In the genomic region with DNA sequence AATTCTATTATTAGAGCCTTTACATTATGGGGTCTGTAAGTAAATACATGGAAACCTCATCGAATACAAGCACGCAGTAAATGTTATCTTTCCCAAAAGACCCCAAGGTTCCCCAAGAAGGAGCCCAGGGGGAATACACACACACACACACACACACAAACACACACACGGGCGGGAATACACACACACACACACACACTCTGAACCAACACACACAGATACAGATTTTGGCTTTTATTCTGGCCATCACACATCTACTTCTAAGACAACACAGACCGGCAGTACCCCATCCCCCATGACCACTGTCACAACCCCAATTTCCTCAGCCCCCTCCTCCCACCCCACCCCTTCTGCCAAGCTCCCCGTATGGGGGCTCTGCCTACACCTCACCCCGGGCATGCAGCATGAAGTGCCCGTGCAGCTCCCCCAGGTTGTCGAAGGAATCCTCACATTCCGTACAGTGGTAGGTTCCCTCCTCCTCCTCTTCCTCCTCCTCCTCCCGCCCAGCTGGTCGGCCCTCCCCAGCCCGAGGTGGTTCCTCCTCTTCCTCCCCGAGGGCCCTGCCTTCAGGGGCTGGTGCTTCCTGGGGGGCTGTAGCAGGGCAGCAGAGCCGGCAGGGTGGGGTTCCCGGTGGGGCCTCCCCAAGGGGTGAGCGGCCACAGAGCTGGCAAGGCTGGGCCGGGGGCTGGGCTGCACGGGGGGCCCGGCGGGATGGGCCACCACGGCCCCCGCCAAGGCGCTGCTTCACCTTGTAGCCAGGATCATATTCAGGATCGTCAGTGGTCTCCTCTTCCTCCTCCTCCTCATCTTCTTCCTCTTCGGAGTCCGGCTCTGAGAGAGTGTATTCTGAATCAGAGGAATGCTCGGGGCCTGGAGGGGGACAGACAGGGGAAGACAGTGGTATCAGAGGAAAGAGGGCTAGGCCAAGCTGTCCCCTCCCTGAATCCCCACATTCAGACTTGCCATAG, we compare ENCODE assay signal across 11 cellular contexts. TPM values are rescaled to one million over a fixed set of nuclear protein-coding genes. Genes with fewer than 3 reads are reported as not detected.
A peak's percentile ranks its signal among the peaks of the same experiment; 100 is the strongest.
DNase-seq lines count a peak whose midpoint lies in the region; ATAC-seq, FAIRE-seq and TF ChIP-seq lines count a peak whose summit lies in the region.
"Had no signal": no experiment of that assay in that cellular context is flagged by ENCODE, and none has a peak within 500 bp of the region (broad histone marks: within the 10 kb centered on the region; RNA-seq: fewer than 3 reads in every experiment).

No MANE protein-coding gene starts in this region.

- H3K4me2 ChIP-seq in HCT116 (ENCODE audit: low read length) (no peak overlapping the region), K562 (ENCODE audit: insufficient read depth, low read length) (no peak overlapping the region)

- H3K9me2 ChIP-seq in HCT116 (ENCODE audit: insufficient read depth): no peaks in the 10 kb centered on the region

- TF ChIP-seq RAD21 in HCT116 (IDR thresholded peaks at IDR 0.05; ENCODE audit: low read depth): no peak
- TF ChIP-seq RAD21 in K562 (CRISPR knock-in tag; conservative IDR thresholded peaks at IDR 0.05 in 1 of 2, IDR thresholded peaks at IDR 0.05 in 1 of 2): no peak

- H3K79me2 ChIP-seq in HCT116 (ENCODE audit: insufficient read depth, low read length) (no peaks in the 10 kb centered on the region), K562 (ENCODE audit: control insufficient read depth, insufficient read depth, low read length) (peaks cover 8% of the 10 kb centered on the region; the same call in 2 of the 3 replicates)

- CTCF ChIA-PET in HCT116 (lab: Charles Lee): no interaction called here
- CTCF ChIA-PET in K562 (lab: Yijun Ruan, JAX; ENCODE audit: low intra/inter-chr PET ratio): no interaction called here

- intact Hi-C loops in HCT116 (cut with micrococcal nuclease): no loop called here
- intact Hi-C loops in K562 (cut with micrococcal nuclease): no loop called here
- intact Hi-C loops in prostate gland (cut with DNase I): no loop called here

- no peak overlapping the region for H3K27ac ChIP-seq in HCT116 (ENCODE audit: low read depth, low read length)
- H3K27ac ChIP-seq in K562 (ENCODE audit: extremely low read depth, low read depth, low read length): no peak overlapping the region
- peak overlapping the region; percentile 65 to 70 for H3K27ac ChIP-seq in prostate gland

- H3K4me1 ChIP-seq in HCT116 (ENCODE audit: control insufficient read depth in 1 of 2, insufficient read depth in 2 of 2, low read length in 2 of 2) (no peaks in the 10 kb centered on the region), K562 (replicated peaks in 1 of 2; ENCODE audit: control insufficient read depth in 2 of 2, insufficient read depth in 2 of 2, low read length in 2 of 2) (peaks cover 20 to 26% of the 10 kb centered on the region in 2 experiments), prostate gland (replicated peaks) (peaks cover 7% of the 10 kb centered on the region)

- H3K4me3 ChIP-seq in HCT116 (replicated peaks in 1 of 2; ENCODE audit: low read depth in 1 of 2, low read length in 2 of 2): no peak overlapping the region
- H3K4me3 ChIP-seq in K562: no peak overlapping the region
- H3K4me3 ChIP-seq in prostate gland: peak overlapping the region in 1 of 2 donors; percentile 1

- peaks cover 3 to 7% of the 10 kb centered on the region in 2 experiments; a peak in 2 of 4 replicates for H3K36me3 ChIP-seq in HCT116 (ENCODE audit: control insufficient read depth in 1 of 2, insufficient read depth in 2 of 2, low read length in 2 of 2)
- H3K36me3 ChIP-seq in K562 (ENCODE audit: control insufficient read depth, insufficient read depth, low read length): peaks cover 41% of the 10 kb centered on the region; the same call in 2 of the 3 replicates
- no peaks in the 10 kb centered on the region for H3K36me3 ChIP-seq in prostate gland

- H3K27me3 ChIP-seq in HCT116 (ENCODE audit: insufficient read depth, low read length) (no peaks in the 10 kb centered on the region), K562 (ENCODE audit: control insufficient read depth in 2 of 2, insufficient read depth in 2 of 2, low read length in 2 of 2) (no peaks in the 10 kb centered on the region), prostate gland (replicated peaks; ENCODE audit: insufficient read depth) (no peaks in the 10 kb centered on the region)

- TF ChIP-seq CTCF in HCT116 (IDR thresholded peaks at IDR 0.05 in 2 of 3, conservative IDR thresholded peaks at IDR 0.05 in 1 of 3; ENCODE audit: borderline replicate concordance in 1 of 3, insufficient read depth in 1 of 3, low read depth in 2 of 3, low read length in 2 of 3) (no peak), K562 (IDR thresholded peaks at IDR 0.05 in 2 of 3, conservative IDR thresholded peaks at IDR 0.05 in 1 of 3; ENCODE audit: insufficient read depth in 2 of 3, low read depth in 1 of 3, low read length in 3 of 3) (no peak), prostate gland (IDR thresholded peaks at IDR 0.05) (no peak)

- no peak overlapping the region for H2AFZ ChIP-seq in HCT116 (ENCODE audit: low read depth, low read length, poor library complexity, severe bottlenecking)
- H2AFZ ChIP-seq in K562 (ENCODE audit: low read depth, low read length): no peak overlapping the region

- ATAC-seq in HCT116: peak; percentile 9; the same call in 1 of the 2 replicates
- no peak for ATAC-seq in K562

- POLR2A ChIA-PET in HCT116 (lab: Charles Lee) (no interaction called here), K562 (lab: Yijun Ruan, JAX) (interaction anchor here (4.2 to 8.7 kb wide), 2 partner anchors 8 to 10 kb away, joined by 35 to 60 read pairs; partner anchors contain the start of genes IRGQ and ZNF576)

- in situ Hi-C loops in K562 (cut with MboI): no loop called here

- H3K9me1 ChIP-seq in K562 (ENCODE audit: control insufficient read depth, insufficient read depth, low read length): peaks cover 6% of the 10 kb centered on the region

- TF ChIP-seq POLR2A in HCT116 (IDR thresholded peaks at IDR 0.05; ENCODE audit: borderline replicate concordance, extremely low read depth, insufficient read depth, insufficient read length): no peak
- no peak for TF ChIP-seq POLR2A in K562 (conservative IDR thresholded peaks at IDR 0.05)
- no peak for TF ChIP-seq POLR2A in prostate gland (IDR thresholded peaks at IDR 0.05)

- RAD21 ChIA-PET in HCT116 (lab: Charles Lee; ENCODE audit: low non-redundant PET in 1 of 2, low total read pairs in 2 of 2, uncharacterized antibody in 2 of 2, unreplicated experiment in 2 of 2): no interaction called here

- H3K9me3 ChIP-seq in HCT116 (ENCODE audit: control insufficient read depth in 1 of 2, insufficient read depth in 1 of 2, low read depth in 1 of 2, low read length in 2 of 2) (no peaks in the 10 kb centered on the region), K562 (replicated peaks; ENCODE audit: control insufficient read depth, insufficient read depth, low read depth, low read length) (no peaks in the 10 kb centered on the region), prostate gland (no peaks in the 10 kb centered on the region)

- no peaks in the 10 kb centered on the region for H4K20me1 ChIP-seq in HCT116 (ENCODE audit: insufficient read depth)
- H4K20me1 ChIP-seq in K562 (replicated peaks; ENCODE audit: control insufficient read depth, insufficient read depth, low read length): no peaks in the 10 kb centered on the region

- TSS peak; percentile 53 for BruUV-seq in HCT116 (replicated peaks; lab: Mats Ljungman, UMichigan)
- TSS peak; percentile 62 for BruUV-seq in K562 (replicated peaks; lab: Mats Ljungman, UMichigan)

- DNase-seq in HCT116 (ENCODE audit: low read depth, low spot score): no peak
- DNase-seq in K562 (ENCODE audit: extremely low read depth in 1 of 4, low spot score in 3 of 4): no peak
- DNase-seq in prostate gland (ENCODE audit: low spot score): no peak
- no peak for DNase-seq in stimulated activated naive CD4-positive, alpha-beta T cell treated with Interleukin-2 at 50 U/mL for 16 hours (lab: John Stamatoyannopoulos, UW)
- no peak for DNase-seq in hepatic stellate cell (ENCODE audit: low spot score)
- no peak for DNase-seq in GM19238 (ENCODE audit: insufficient read length, low spot score)
- DNase-seq: activated CD4-positive, CD25-positive, alpha-beta regulatory T cell treated with anti-CD3 and anti-CD28 coated beads, Interleukin-2, amount 50 U/mL, for 72 hours; Karpas-422; mesendoderm; NCI-H2029 treated with DMSO at 0.1 percent for 48 hours; NK-92 treated with Interleukin-12 subunit alpha and Interleukin-12 subunit beta, amount 100 ng/mL, for 24 hours had no signal

- no peak for TF ChIP-seq EP300 in K562 (IDR thresholded peaks at IDR 0.05; ENCODE audit: low read length)

- H3K9ac ChIP-seq in HCT116 (ENCODE audit: low read length) (no peak overlapping the region), K562 (ENCODE audit: insufficient read depth in 1 of 2, low read depth in 2 of 2, low read length in 2 of 2) (0 out of 4 replicates have a peak overlapping the region, but pooled peaks of 1 of the 2 experiments have one; percentile 36)

- FAIRE-seq in K562 (lab: Jason Lieb, UNC): no peak

- WGBS in K562 (ENCODE audit: insufficient coverage, low coverage, missing lambda C conversion rate): 87% methylated on average over 10 of the region's 28 CpGs
- 40% methylated on average over 26 of the region's 28 CpGs for WGBS in prostate gland

RNA-seq across cellular contexts. Expression of gene SRRM5, which starts 4.4 kb away (rescaled TPM):
- total RNA-seq in HCT116 (2021; ENCODE audit: unreplicated experiment) (not detected), K562 (2014; rRNA removed) (0.08 and 0.09 TPM in 2 replicates), K562 (2014; rRNA removed; fragmentation: Illumina TruSeq; extraction: Trizol) (0.13 and 0.25 TPM in 2 replicates), K562 (2015; rRNA removed; fragmentation: Illumina TruSeq; extraction: Trizol) (0.08 and 0.18 TPM in 2 replicates), K562 (2021) (0.11 and 0.18 TPM in 2 replicates), prostate gland (under 1 TPM; 0.28 to 0.59 TPM)
- polyA plus RNA-seq in HCT116 (2012): 0.16 and 0.20 TPM in 2 replicates
- 1.0 and 1.2 TPM in 2 replicates for total RNA-seq in K562 (2011; cell fraction: chromatin; rRNA removed; ENCODE audit: low replicate concordance)
- total RNA-seq in K562 (2011; cell fraction: nucleolus; rRNA removed): 0.33 TPM in 1 of 2 replicates, not detected in the other
- total RNA-seq in K562 (2011; cell fraction: nucleoplasm; rRNA removed): 0.23 and 0.29 TPM in 2 replicates
- polyA plus RNA-seq in K562 (2011; rRNA removed) (0.10 and 0.18 TPM in 2 replicates), K562 (2014; fragmentation: Illumina TruSeq; extraction: Trizol) (0.43 and 0.45 TPM in 2 replicates), K562 (2014; fragmentation: Nextera tagmentation; extraction: Ambion mirVana) (not detected), K562 (2014; rRNA removed) (0.25 and 0.36 TPM in 2 replicates)
- polyA plus RNA-seq in K562 (2011; cell fraction: cytosol; rRNA removed): 0.01 and 0.03 TPM in 2 replicates
- 0.29 and 0.67 TPM in 2 replicates for polyA plus RNA-seq in K562 (2011; cell fraction: nucleus; rRNA removed)
- 0.26 and 0.37 TPM in 2 replicates for polyA plus RNA-seq in K562 (2012)
- polyA minus RNA-seq in K562 (2011; rRNA and poly(A)+ RNA removed): 0.12 TPM in 1 of 2 replicates, not detected in the other
- polyA minus RNA-seq in K562 (2011; cell fraction: cytosol; rRNA and poly(A)+ RNA removed): not detected in 2 replicates
- polyA minus RNA-seq in K562 (2011; cell fraction: nucleus; rRNA and poly(A)+ RNA removed): 0.22 TPM in 1 of 2 replicates, not detected in the other

RNA-seq across cellular contexts. Expression of gene ZNF576, which starts 11.1 kb away (rescaled TPM):
- total RNA-seq in HCT116 (2021; ENCODE audit: unreplicated experiment) (11.2 TPM), K562 (2014; rRNA removed) (7.1 and 16.2 TPM in 2 replicates), K562 (2014; rRNA removed; fragmentation: Illumina TruSeq; extraction: Trizol) (5.6 and 6.8 TPM in 2 replicates), K562 (2015; rRNA removed; fragmentation: Illumina TruSeq; extraction: Trizol) (8.8 and 9.9 TPM in 2 replicates), K562 (2021) (14.2 and 18.2 TPM in 2 replicates), prostate gland (10 to 100 TPM; 25.1 to 30.6 TPM)
- 11.4 and 11.9 TPM in 2 replicates for polyA plus RNA-seq in HCT116 (2012)
- 16.8 and 39.5 TPM in 2 replicates for total RNA-seq in K562 (2011; cell fraction: chromatin; rRNA removed; ENCODE audit: low replicate concordance)
- total RNA-seq in K562 (2011; cell fraction: nucleolus; rRNA removed): 33.8 and 38.9 TPM in 2 replicates
- 35.0 and 41.2 TPM in 2 replicates for total RNA-seq in K562 (2011; cell fraction: nucleoplasm; rRNA removed)
- polyA plus RNA-seq in K562 (2011; rRNA removed) (7.3 and 9.7 TPM in 2 replicates), K562 (2014; fragmentation: Illumina TruSeq; extraction: Trizol) (12.5 and 12.7 TPM in 2 replicates), K562 (2014; fragmentation: Nextera tagmentation; extraction: Ambion mirVana) (10 to 100 TPM; 12.2 to 18.2 TPM), K562 (2014; rRNA removed) (12.8 and 17.4 TPM in 2 replicates)
- 14.2 and 34.8 TPM in 2 replicates for polyA plus RNA-seq in K562 (2011; cell fraction: cytosol; rRNA removed)
- polyA plus RNA-seq in K562 (2011; cell fraction: nucleus; rRNA removed): 10.6 and 13.3 TPM in 2 replicates
- 12.8 and 12.9 TPM in 2 replicates for polyA plus RNA-seq in K562 (2012)
- 6.4 and 8.1 TPM in 2 replicates for polyA minus RNA-seq in K562 (2011; rRNA and poly(A)+ RNA removed)
- 5.5 and 6.7 TPM in 2 replicates for polyA minus RNA-seq in K562 (2011; cell fraction: cytosol; rRNA and poly(A)+ RNA removed)
- polyA minus RNA-seq in K562 (2011; cell fraction: nucleus; rRNA and poly(A)+ RNA removed): 12.8 and 16.1 TPM in 2 replicates

RNA-seq across cellular contexts. Expression of gene IRGQ, which starts 11.6 kb away (rescaled TPM):
- total RNA-seq in HCT116 (2021; ENCODE audit: unreplicated experiment) (14.6 TPM), K562 (2014; rRNA removed) (5.3 and 7.3 TPM in 2 replicates), K562 (2014; rRNA removed; fragmentation: Illumina TruSeq; extraction: Trizol) (8.8 and 9.6 TPM in 2 replicates), K562 (2015; rRNA removed; fragmentation: Illumina TruSeq; extraction: Trizol) (7.8 and 7.9 TPM in 2 replicates), K562 (2021) (16.8 and 19.2 TPM in 2 replicates), prostate gland (10 to 100 TPM; 28.3 to 30.4 TPM)
- polyA plus RNA-seq in HCT116 (2012): 3.4 and 3.9 TPM in 2 replicates
- 18.5 and 25.1 TPM in 2 replicates for total RNA-seq in K562 (2011; cell fraction: chromatin; rRNA removed; ENCODE audit: low replicate concordance)
- total RNA-seq in K562 (2011; cell fraction: nucleolus; rRNA removed): 14.3 and 16.3 TPM in 2 replicates
- 23.6 and 35.4 TPM in 2 replicates for total RNA-seq in K562 (2011; cell fraction: nucleoplasm; rRNA removed)
- polyA plus RNA-seq in K562 (2011; rRNA removed) (8.3 and 11.2 TPM in 2 replicates), K562 (2014; fragmentation: Illumina TruSeq; extraction: Trizol) (3.4 and 5.1 TPM in 2 replicates), K562 (2014; fragmentation: Nextera tagmentation; extraction: Ambion mirVana) (10 to 100 TPM in 1 of 2 experiments, 1 to 10 TPM in 1; 3.5 to 11.2 TPM), K562 (2014; rRNA removed) (6.2 and 6.6 TPM in 2 replicates)
- 6.4 and 14.2 TPM in 2 replicates for polyA plus RNA-seq in K562 (2011; cell fraction: cytosol; rRNA removed)
- 7.0 and 10.7 TPM in 2 replicates for polyA plus RNA-seq in K562 (2011; cell fraction: nucleus; rRNA removed)
- 2.1 and 2.5 TPM in 2 replicates for polyA plus RNA-seq in K562 (2012)
- polyA minus RNA-seq in K562 (2011; rRNA and poly(A)+ RNA removed): 13.0 and 15.6 TPM in 2 replicates
- 8.6 and 11.0 TPM in 2 replicates for polyA minus RNA-seq in K562 (2011; cell fraction: cytosol; rRNA and poly(A)+ RNA removed)
- 2.2 and 3.3 TPM in 2 replicates for polyA minus RNA-seq in K562 (2011; cell fraction: nucleus; rRNA and poly(A)+ RNA removed)

RNA-seq across cellular contexts. Expression of gene ZNF428, which starts 11.9 kb away (rescaled TPM):
- total RNA-seq in HCT116 (2021; ENCODE audit: unreplicated experiment): 39.6 TPM
- polyA plus RNA-seq in HCT116 (2012): 37.5 and 37.7 TPM in 2 replicates
- 6.3 and 13.9 TPM in 2 replicates for total RNA-seq in K562 (2011; cell fraction: chromatin; rRNA removed; ENCODE audit: low replicate concordance)
- total RNA-seq in K562 (2011; cell fraction: nucleolus; rRNA removed): 8.6 and 12.7 TPM in 2 replicates
- 10.1 and 10.3 TPM in 2 replicates for total RNA-seq in K562 (2011; cell fraction: nucleoplasm; rRNA removed)
- total RNA-seq in K562 (2014; rRNA removed): 85.7 and 86.9 TPM in 2 replicates
- total RNA-seq in K562 (2014; rRNA removed; fragmentation: Illumina TruSeq; extraction: Trizol): 8.4 and 8.8 TPM in 2 replicates
- 27.5 and 30.4 TPM in 2 replicates for total RNA-seq in K562 (2015; rRNA removed; fragmentation: Illumina TruSeq; extraction: Trizol)
- 42.2 and 49.2 TPM in 2 replicates for total RNA-seq in K562 (2021)
- 14.9 and 15.9 TPM in 2 replicates for polyA plus RNA-seq in K562 (2011; rRNA removed)
- 17.8 and 32.7 TPM in 2 replicates for polyA plus RNA-seq in K562 (2011; cell fraction: cytosol; rRNA removed)
- 14.2 and 15.7 TPM in 2 replicates for polyA plus RNA-seq in K562 (2011; cell fraction: nucleus; rRNA removed)
- 41.0 and 43.7 TPM in 2 replicates for polyA plus RNA-seq in K562 (2012)
- 14.9 and 19.1 TPM in 2 replicates for polyA plus RNA-seq in K562 (2014; fragmentation: Illumina TruSeq; extraction: Trizol)
- polyA plus RNA-seq in K562 (2014; fragmentation: Nextera tagmentation; extraction: Ambion mirVana): under 1 TPM; 0.15 to 0.23 TPM
- polyA plus RNA-seq in K562 (2014; rRNA removed): 68.7 and 75.7 TPM in 2 replicates
- 2.5 and 3.4 TPM in 2 replicates for polyA minus RNA-seq in K562 (2011; rRNA and poly(A)+ RNA removed)
- polyA minus RNA-seq in K562 (2011; cell fraction: cytosol; rRNA and poly(A)+ RNA removed): 4.3 and 6.7 TPM in 2 replicates
- 4.3 and 6.9 TPM in 2 replicates for polyA minus RNA-seq in K562 (2011; cell fraction: nucleus; rRNA and poly(A)+ RNA removed)
- 100 to 1,000 TPM in 1 of 2 donors, 10 to 100 TPM in 1; 51.7 to 108 TPM for total RNA-seq in prostate gland

RNA-seq across cellular contexts. Expression of gene PINLYP, which starts 31.9 kb away (rescaled TPM):
- total RNA-seq in HCT116 (2021; ENCODE audit: unreplicated experiment) (0.17 TPM), K562 (2014; rRNA removed) (1.1 TPM in 2 replicates), K562 (2014; rRNA removed; fragmentation: Illumina TruSeq; extraction: Trizol) (1.1 and 1.7 TPM in 2 replicates), K562 (2015; rRNA removed; fragmentation: Illumina TruSeq; extraction: Trizol) (2.2 and 2.7 TPM in 2 replicates), K562 (2021) (1.00 and 2.4 TPM in 2 replicates), prostate gland (1 to 10 TPM; 4.8 to 7.8 TPM)
- polyA plus RNA-seq in HCT116 (2012): 0.12 and 0.40 TPM in 2 replicates
- 0.30 and 1.1 TPM in 2 replicates for total RNA-seq in K562 (2011; cell fraction: chromatin; rRNA removed; ENCODE audit: low replicate concordance)
- 0.66 and 1.0 TPM in 2 replicates for total RNA-seq in K562 (2011; cell fraction: nucleolus; rRNA removed)
- total RNA-seq in K562 (2011; cell fraction: nucleoplasm; rRNA removed): 0.76 and 0.95 TPM in 2 replicates
- polyA plus RNA-seq in K562 (2011; rRNA removed) (1.0 and 1.5 TPM in 2 replicates), K562 (2014; fragmentation: Illumina TruSeq; extraction: Trizol) (2.8 and 4.7 TPM in 2 replicates), K562 (2014; fragmentation: Nextera tagmentation; extraction: Ambion mirVana) (1 to 10 TPM; 4.6 to 6.0 TPM), K562 (2014; rRNA removed) (6.7 and 8.0 TPM in 2 replicates)
- polyA plus RNA-seq in K562 (2011; cell fraction: cytosol; rRNA removed): 0.73 and 1.8 TPM in 2 replicates
- 0.51 and 0.56 TPM in 2 replicates for polyA plus RNA-seq in K562 (2011; cell fraction: nucleus; rRNA removed)
- 3.9 and 4.2 TPM in 2 replicates for polyA plus RNA-seq in K562 (2012)
- 0.11 and 0.24 TPM in 2 replicates for polyA minus RNA-seq in K562 (2011; rRNA and poly(A)+ RNA removed)
- polyA minus RNA-seq in K562 (2011; cell fraction: cytosol; rRNA and poly(A)+ RNA removed): not detected in 2 replicates
- 0.67 TPM in 1 of 2 replicates, not detected in the other for polyA minus RNA-seq in K562 (2011; cell fraction: nucleus; rRNA and poly(A)+ RNA removed)

Comparison
In these comparisons a context has a peak if more than half of its experiments do, and no peak if none do; other contexts are left out.
1. H3K27ac ChIP-seq: peak in prostate gland (2 of 2); none in HCT116 (single experiment) and K562 (single experiment).